1 cellular context compared by ENCODE assay signal in genomic region chr3:46693897-46694235, GRCh38.
TF ChIP-seq lines count a peak whose summit lies in the region.

No MANE protein-coding gene starts in this region.

TF ChIP-seq in HEK293, 187 proteins besides CTCF, POLR2A, EP300 and RAD21 (continued from another document):
- TF ChIP-seq EGR2 (tag by site-specific recombination; IDR thresholded peaks at IDR 0.05; ENCODE audit: low read depth) (peak; percentile 57), ATF2 (tag by site-specific recombination; IDR thresholded peaks at IDR 0.05; ENCODE audit: low read depth) (no peak), ZNF510 (tag by site-specific recombination; IDR thresholded peaks at IDR 0.05; ENCODE audit: insufficient replicate concordance) (no peak), ZNF529 (tag by site-specific recombination; IDR thresholded peaks at IDR 0.05; ENCODE audit: insufficient replicate concordance) (no peak), ZNF580 (tag by site-specific recombination; IDR thresholded peaks at IDR 0.05) (no peak), ZNF292 (tag by site-specific recombination; IDR thresholded peaks at IDR 0.05; ENCODE audit: borderline replicate concordance, low read depth) (no peak), MYNN (tag by site-specific recombination; IDR thresholded peaks at IDR 0.05; ENCODE audit: borderline replicate concordance) (no peak), ZNF2 (tag by site-specific recombination; IDR thresholded peaks at IDR 0.05) (no peak), ZNF398 (tag by site-specific recombination; IDR thresholded peaks at IDR 0.05) (no peak), ZNF211 (tag by site-specific recombination; IDR thresholded peaks at IDR 0.05; ENCODE audit: low read depth) (no peak), ZNF692 (tag by site-specific recombination; IDR thresholded peaks at IDR 0.05) (no peak), ZBTB11 (tag by site-specific recombination; conservative IDR thresholded peaks at IDR 0.05; ENCODE audit: low read depth) (no peak), ZNF366 (tag by site-specific recombination; conservative IDR thresholded peaks at IDR 0.05) (no peak), SP7 (tag by site-specific recombination; IDR thresholded peaks at IDR 0.05) (no peak), RBAK (tag by site-specific recombination; IDR thresholded peaks at IDR 0.05) (no peak), ZNF26 (tag by site-specific recombination; IDR thresholded peaks at IDR 0.05) (no peak), ZIC2 (tag by site-specific recombination; IDR thresholded peaks at IDR 0.05) (peak; percentile 50)
